Comparison of ENCODE assay signal across 13 cellular contexts in genomic region chr5:132825824-132826391, GRCh38. TPM values are rescaled to one million over a fixed set of nuclear protein-coding genes. Genes with fewer than 3 reads are reported as not detected.
DNase-seq lines count a peak whose midpoint lies in the region; ATAC-seq and TF ChIP-seq lines count a peak whose summit lies in the region.
"Had no signal": no experiment of that assay in that cellular context is flagged by ENCODE, and none has a peak within 500 bp of the region (broad histone marks: within the 10 kb centered on the region; RNA-seq: fewer than 3 reads in every experiment).

No MANE protein-coding gene starts in this region.

- peak overlapping the region; percentile 34 for H3K4me3 Mint-ChIP-seq in CD4-positive, alpha-beta T cell
- H3K4me3 Mint-ChIP-seq in nephron progenitor cell: no peak overlapping the region

- H3K9ac ChIP-seq in HUES48 (ENCODE audit: low read depth, low read length): no peak overlapping the region

- H3K27ac ChIP-seq in CD4-positive, alpha-beta T cell (ENCODE audit: low read depth, low read length): no peak overlapping the region
- no peak overlapping the region for H3K27ac ChIP-seq in HUES48 (ENCODE audit: low read depth, low read length)
- H3K27ac ChIP-seq in dorsolateral prefrontal cortex: peak overlapping the region in 58 of 59 donors; percentile 35 to 100 (median 97)
- H3K27ac ChIP-seq: colonic mucosa, pancreas had no signal

- CTCF ChIA-PET in CD4-positive, alpha-beta T cell (lab: Charles Lee): interaction anchor here (1.5 kb wide), 1 partner anchor 10 kb away, joined by 4 read pairs; no protein-coding TSS in a partner anchor

- no peaks in the 10 kb centered on the region for H3K36me3 ChIP-seq in HUES48 (ENCODE audit: control insufficient read depth, insufficient read depth, low read length)
- H3K36me3 ChIP-seq: colonic mucosa had no signal

- H3K27ac Mint-ChIP-seq in CD4-positive, alpha-beta T cell: no peak overlapping the region
- no peak overlapping the region for H3K27ac Mint-ChIP-seq in nephron progenitor cell
- H3K27ac Mint-ChIP-seq: CD14-positive monocyte had no signal

- H3K9me3 ChIP-seq in CD4-positive, alpha-beta T cell (ENCODE audit: control insufficient read depth, low read length): no peaks in the 10 kb centered on the region
- H3K9me3 ChIP-seq in HUES48 (ENCODE audit: control insufficient read depth, insufficient read depth, low read length): no peaks in the 10 kb centered on the region
- H3K9me3 ChIP-seq: colonic mucosa, pancreas had no signal

- H3K36me3 Mint-ChIP-seq in CD4-positive, alpha-beta T cell (ENCODE audit: low read depth): no peaks in the 10 kb centered on the region
- H3K36me3 Mint-ChIP-seq in nephron progenitor cell (ENCODE audit: low read depth): peaks cover 4% of the 10 kb centered on the region

- ATAC-seq in CD4-positive, alpha-beta T cell (ENCODE audit: poor library complexity): no peak
- ATAC-seq in GM18868 (IDR thresholded peaks at IDR 0.05; ENCODE audit: unreplicated experiment): no peak
- ATAC-seq: pancreas had no signal

- H3K4me3 ChIP-seq in HUES48 (ENCODE audit: low read depth, low read length): peak overlapping the region; percentile 59
- peak overlapping the region in 46 of 59 donors; percentile 1 to 53 (median 28) for H3K4me3 ChIP-seq in dorsolateral prefrontal cortex
- H3K4me3 ChIP-seq: colonic mucosa, pancreas had no signal

- H3K9me3 Mint-ChIP-seq in CD4-positive, alpha-beta T cell: no peaks in the 10 kb centered on the region
- no peaks in the 10 kb centered on the region for H3K9me3 Mint-ChIP-seq in nephron progenitor cell

- no peak for TF ChIP-seq CTCF in CD4-positive, alpha-beta T cell (IDR thresholded peaks at IDR 0.05)
- no peak for TF ChIP-seq CTCF in dorsolateral prefrontal cortex (IDR thresholded peaks at IDR 0.05 in 54 of 56, conservative IDR thresholded peaks at IDR 0.05 in 2 of 56; ENCODE audit: low read depth in 1 of 56, partially characterized antibody in 56 of 56)
- TF ChIP-seq CTCF in nephron progenitor cell (IDR thresholded peaks at IDR 0.05): no peak

- peaks cover 3% of the 10 kb centered on the region for H3K4me1 ChIP-seq in HUES48 (ENCODE audit: control insufficient read depth, insufficient read depth, low read length)
- H3K4me1 ChIP-seq: colonic mucosa, pancreas had no signal

- DNase-seq in CD4-positive, alpha-beta T cell: no peak
- DNase-seq in dorsolateral prefrontal cortex: no peak
- peak; percentile 32 for DNase-seq in nephron progenitor cell
- DNase-seq in SKM-1 (lab: John Stamatoyannopoulos, UW; ENCODE audit: unreplicated experiment): no peak
- DNase-seq in amygdala (lab: John Stamatoyannopoulos, UW): no peak
- DNase-seq in T-helper 1 cell: no peak
- DNase-seq: colonic mucosa, NCI-H226 had no signal

- peaks cover 74% of the 10 kb centered on the region for H3K27me3 Mint-ChIP-seq in CD4-positive, alpha-beta T cell
- H3K27me3 Mint-ChIP-seq in nephron progenitor cell (ENCODE audit: low read depth, poor library complexity): peaks cover 67% of the 10 kb centered on the region

- H3K27me3 ChIP-seq in CD4-positive, alpha-beta T cell (ENCODE audit: control insufficient read depth, insufficient read depth, low read length): peaks cover 66% of the 10 kb centered on the region
- H3K27me3 ChIP-seq in HUES48 (ENCODE audit: control insufficient read depth, insufficient read depth, low read length) (peaks cover 76% of the 10 kb centered on the region), dorsolateral prefrontal cortex (no peaks in the 10 kb centered on the region)
- H3K27me3 ChIP-seq: colonic mucosa, pancreas had no signal

- intact Hi-C loops in CD4-positive, alpha-beta T cell (cut with DNase I, micrococcal nuclease): no loop called here
- intact Hi-C loops in dorsolateral prefrontal cortex (cut with DNase I): loop anchor here (5.0 to 10.0 kb wide), 3 partner anchors 136 to 271 kb away; partner anchors contain the start of genes AFF4 (in 1 of the 2), IL13 (in 1 of the 2) and RAD50 (in 1 of the 2)

- H3K4me1 Mint-ChIP-seq in CD4-positive, alpha-beta T cell (ENCODE audit: low read depth): peaks cover 11% of the 10 kb centered on the region
- peaks cover 21% of the 10 kb centered on the region for H3K4me1 Mint-ChIP-seq in nephron progenitor cell

- POLR2A ChIA-PET in CD4-positive, alpha-beta T cell (lab: Charles Lee): no interaction called here

RNA-seq across cellular contexts. Expression of gene SHROOM1, which starts 4.5 kb away (rescaled TPM):
- total RNA-seq in CD4-positive, alpha-beta T cell: under 1 TPM in 1 of 2 experiments, not detected in 1; 0.59 TPM
- total RNA-seq in dorsolateral prefrontal cortex: 10 to 100 TPM; 14.1 to 91.8 (median 29.3) TPM

RNA-seq across cellular contexts. Expression of gene SOWAHA, which starts 12.8 kb away (rescaled TPM):
- not detected for total RNA-seq in CD4-positive, alpha-beta T cell
- total RNA-seq in dorsolateral prefrontal cortex: 100 to 1,000 TPM in 3 of 120 experiments, 10 to 100 TPM in 117; 15.4 to 106 (median 48.7) TPM
- total RNA-seq: LHCN-M2 had no signal

RNA-seq across cellular contexts. Expression of gene GDF9, which starts 40.4 kb away (rescaled TPM):
- 1 to 10 TPM in 1 of 2 experiments, under 1 TPM in 1; 0.91 to 1.6 TPM for total RNA-seq in CD4-positive, alpha-beta T cell
- total RNA-seq in dorsolateral prefrontal cortex: 1 to 10 TPM in 95 of 120 experiments, under 1 TPM in 25; 0.34 to 3.8 (median 1.4) TPM
- total RNA-seq: LHCN-M2 had no signal

RNA-seq across cellular contexts. Expression of gene UQCRQ, which starts 40.5 kb away (rescaled TPM):
- 100 to 1,000 TPM; 119 to 132 TPM for total RNA-seq in CD4-positive, alpha-beta T cell
- total RNA-seq in dorsolateral prefrontal cortex: 100 to 1,000 TPM; 166 to 403 (median 290) TPM

RNA-seq across cellular contexts. Expression of gene LEAP2, which starts 47.6 kb away (rescaled TPM):
- under 1 TPM; 0.30 to 0.31 TPM for total RNA-seq in CD4-positive, alpha-beta T cell
- total RNA-seq in dorsolateral prefrontal cortex: 1 to 10 TPM in 118 of 120 experiments, under 1 TPM in 2; 0.97 to 7.5 (median 2.9) TPM

Comparison
In these comparisons a context has a peak if more than half of its experiments do, and no peak if none do; other contexts are left out.
1. H3K27ac ChIP-seq: peak in dorsolateral prefrontal cortex (58 of 59); none in CD4-positive, alpha-beta T cell (single experiment) and HUES48 (single experiment).
2. RNA of gene SHROOM1, which starts 4.5 kb away (total RNA-seq): 14.1 to 91.8 TPM in dorsolateral prefrontal cortex; 0.59 TPM in CD4-positive, alpha-beta T cell; every median in the first group is over 4 times any median in the second.
3. RNA of gene SOWAHA, which starts 12.8 kb away (total RNA-seq): 15.4 to 106 TPM in dorsolateral prefrontal cortex; not detected in CD4-positive, alpha-beta T cell; every median in the first group is over 10 times any median in the second.
4. intact Hi-C loops: an anchor here in dorsolateral prefrontal cortex (5.0 to 10.0 kb wide); none called in CD4-positive, alpha-beta T cell.